18 cellular contexts compared by ENCODE assay signal in genomic region chr1:94038511-94038910, GRCh38.
A peak's percentile ranks its signal among the peaks of the same experiment; 100 is the strongest.
DNase-seq lines count a peak whose midpoint lies in the region; ATAC-seq and TF ChIP-seq lines count a peak whose summit lies in the region.
"Had no signal": no experiment of that assay in that cellular context is flagged by ENCODE, and none has a peak within 500 bp of the region (broad histone marks: within the 10 kb centered on the region; RNA-seq: fewer than 3 reads in every experiment).

No MANE protein-coding gene starts in this region.

- no peak overlapping the region for H2BK5ac ChIP-seq in neuronal stem cell (ENCODE audit: low read length)

- CTCF ChIA-PET in Panc1 (lab: Charles Lee) = interaction anchor here (2.5 kb wide), 1 partner anchor 12 kb away, joined by 13 read pairs; no protein-coding TSS in a partner anchor
- CTCF ChIA-PET in RWPE1 (lab: Yijun Ruan, JAX) = interaction anchor here (0.6 to 4.1 kb wide), 4 partner anchors 9 to 958 kb away, joined by 3 to 25 read pairs (median 6); no protein-coding TSS in a partner anchor
- CTCF ChIA-PET in WTC11 (lab: Charles Lee) = interaction anchor here (0.7 to 5.3 kb wide), 13 partner anchors 8 to 358 kb away, joined by 3 to 103 read pairs (median 6); partner anchors contain the start of gene ARHGAP29

- H3K4me1 Mint-ChIP-seq in WTC11 = peaks cover 18% of the 10 kb centered on the region
- H3K4me1 Mint-ChIP-seq: activated naive CD8-positive, alpha-beta T cell treated with anti-CD3 and anti-CD28 coated beads, Interleukin-2, amount 10 ng/mL, durations not matched to agents 7 days and 5 days; stimulated activated naive CD8-positive, alpha-beta T cell treated with anti-CD3 and anti-CD28 coated beads, Interleukin-15, amount 100 ng/mL, for 72 hours had no signal

- no peak for TF ChIP-seq CTCF in AG10803 (conservative IDR thresholded peaks at IDR 0.05; ENCODE audit: low read length)
- no peak for TF ChIP-seq CTCF in Panc1 (IDR thresholded peaks at IDR 0.05)
- TF ChIP-seq CTCF in fibroblast of mammary gland (conservative IDR thresholded peaks at IDR 0.05; ENCODE audit: control insufficient read depth, insufficient read depth, low read depth, low read length) = no peak
- TF ChIP-seq CTCF in RWPE1 (conservative IDR thresholded peaks at IDR 0.05; ENCODE audit: low read depth) = no peak
- no peak for TF ChIP-seq CTCF in WTC11 (IDR thresholded peaks at IDR 0.05)

- H3K27ac Mint-ChIP-seq in WTC11 = no peak overlapping the region
- H3K27ac Mint-ChIP-seq: activated naive CD8-positive, alpha-beta T cell treated with anti-CD3 and anti-CD28 coated beads, Interleukin-2, amount 10 ng/mL, durations not matched to agents 7 days and 5 days; CD8-positive, alpha-beta T cell; endodermal cell; nephron progenitor cell had no signal

- H2AK5ac ChIP-seq in neuronal stem cell (ENCODE audit: low read depth, low read length) = no peak overlapping the region

- no peak overlapping the region for H3K18ac ChIP-seq in neuronal stem cell (ENCODE audit: low read length)

- H2BK12ac ChIP-seq in neuronal stem cell (ENCODE audit: low read length) = no peak overlapping the region

- no peak overlapping the region for H3K4me3 Mint-ChIP-seq in WTC11
- H3K4me3 Mint-ChIP-seq: activated CD4-positive, alpha-beta memory T cell treated with anti-CD3 and anti-CD28 coated beads for 36 hours; activated naive CD8-positive, alpha-beta T cell treated with anti-CD3 and anti-CD28 coated beads, Interleukin-2, amount 10 ng/mL, durations not matched to agents 7 days and 5 days; CD8-positive, alpha-beta T cell; endodermal cell; nephron progenitor cell; stimulated activated naive CD8-positive, alpha-beta T cell treated with anti-CD3 and anti-CD28 coated beads, Interleukin-15, amount 100 ng/mL, for 72 hours had no signal

- H4K8ac ChIP-seq in neuronal stem cell (ENCODE audit: low read depth, low read length) = no peak overlapping the region

- H3K79me1 ChIP-seq in neuronal stem cell (ENCODE audit: low read depth, low read length) = no peaks in the 10 kb centered on the region

- H3K14ac ChIP-seq in neuronal stem cell (ENCODE audit: low read length) = no peak overlapping the region

- H4K91ac ChIP-seq in neuronal stem cell (ENCODE audit: low read depth, low read length, poor library complexity) = no peak overlapping the region

- H3K36me3 Mint-ChIP-seq in WTC11 = no peaks in the 10 kb centered on the region
- H3K36me3 Mint-ChIP-seq: activated CD4-positive, alpha-beta memory T cell treated with anti-CD3 and anti-CD28 coated beads for 36 hours; activated naive CD8-positive, alpha-beta T cell treated with anti-CD3 and anti-CD28 coated beads, Interleukin-2, amount 10 ng/mL, durations not matched to agents 7 days and 5 days; CD8-positive, alpha-beta T cell had no signal

- H3K9ac ChIP-seq in neuronal stem cell (ENCODE audit: low read depth, low read length, poor library complexity) = no peak overlapping the region

- intact Hi-C loops in Panc1 (cut with micrococcal nuclease; ENCODE audit: unreplicated experiment) = no loop called here

- no CpG with 5 or more reads among the region's 3 CpGs for whole genome bisulfite sequencing in neuronal stem cell (ENCODE audit: extremely low coverage in 2 of 2, insufficient read length in 2 of 2, insufficient replicate concordance in 1 of 2), 2 donors

- H3K36me3 ChIP-seq in Panc1 (ENCODE audit: control insufficient read depth, insufficient read depth, low read length) (no peaks in the 10 kb centered on the region), neuronal stem cell (replicated peaks in 1 of 2; ENCODE audit: control insufficient read depth in 2 of 2, insufficient read depth in 2 of 2, low read length in 2 of 2) (no peaks in the 10 kb centered on the region), SJCRH30 (no peaks in the 10 kb centered on the region)

- H3K4me3 ChIP-seq in AG10803 (ENCODE audit: low read length) = no peak overlapping the region
- H3K4me3 ChIP-seq in Panc1 (ENCODE audit: low read depth in 2 of 2, low read length in 2 of 2) = no peak overlapping the region
- no peak overlapping the region for H3K4me3 ChIP-seq in fibroblast of mammary gland (ENCODE audit: control insufficient read depth, low read depth, low read length)
- no peak overlapping the region for H3K4me3 ChIP-seq in neuronal stem cell (ENCODE audit: low read length in 2 of 2)
- H3K4me3 ChIP-seq in SJCRH30 = no peak overlapping the region

- POLR2A ChIA-PET in Panc1 (lab: Charles Lee) (no interaction called here), RWPE1 (lab: Yijun Ruan, JAX; ENCODE audit: low non-redundant PET) (no interaction called here), WTC11 (lab: Charles Lee) (interaction anchor here (1.4 kb wide), 1 partner anchor 159 kb away, joined by 3 read pairs; the partner anchor contains the start of gene DNTTIP2)

- no peaks in the 10 kb centered on the region for H3K9me3 Mint-ChIP-seq in WTC11
- H3K9me3 Mint-ChIP-seq: activated CD4-positive, alpha-beta memory T cell treated with anti-CD3 and anti-CD28 coated beads for 36 hours; activated naive CD8-positive, alpha-beta T cell treated with anti-CD3 and anti-CD28 coated beads, Interleukin-2, amount 10 ng/mL, durations not matched to agents 7 days and 5 days; CD8-positive, alpha-beta T cell; endodermal cell; nephron progenitor cell; stimulated activated naive CD8-positive, alpha-beta T cell treated with anti-CD3 and anti-CD28 coated beads, Interleukin-15, amount 100 ng/mL, for 72 hours had no signal

- no peak overlapping the region for H3K4ac ChIP-seq in neuronal stem cell (ENCODE audit: low read length)

- H3K27me3 ChIP-seq in Panc1 (ENCODE audit: control insufficient read depth, insufficient read depth, low read length) (no peaks in the 10 kb centered on the region), neuronal stem cell (ENCODE audit: control insufficient read depth in 3 of 3, insufficient read depth in 3 of 3, low read depth in 1 of 3, low read length in 3 of 3) (peaks cover 0 to 3% (median 0%) of the 10 kb centered on the region in 3 experiments), SJCRH30 (no peaks in the 10 kb centered on the region; the same call in 1 of the 2 replicates)

- peak overlapping the region; percentile 6 for H2AFZ ChIP-seq in neuronal stem cell (ENCODE audit: low read length)

- peak; percentile 47 for DNase-seq in AG10803 (ENCODE audit: low read depth)
- DNase-seq in Panc1 (ENCODE audit: low read depth, low spot score) = no peak
- peak; percentile 33 for DNase-seq in fibroblast of mammary gland (ENCODE audit: low read depth)
- no peak for DNase-seq in neuronal stem cell (ENCODE audit: low spot score)
- DNase-seq in RWPE1 (ENCODE audit: low spot score) = no peak
- no peak for DNase-seq in SJCRH30
- no peak for DNase-seq in inferior parietal cortex (ENCODE audit: extremely low spot score)
- DNase-seq in WTC11 (ENCODE audit: low spot score) = no peak
- DNase-seq: activated naive CD8-positive, alpha-beta T cell treated with anti-CD3 and anti-CD28 coated beads, Interleukin-2, amount 10 ng/mL, durations not matched to agents 7 days and 5 days; CD8-positive, alpha-beta T cell; central memory CD4-positive, alpha-beta T cell; endodermal cell; mesendoderm; NCI-H2081 treated with DMSO at 0.1 percent for 48 hours; NCI-H526 treated with DMSO at 0.1 percent for 48 hours; nephron progenitor cell had no signal

- in situ Hi-C loops in Panc1 (cut with HindIII; ENCODE audit: low pct_unique_long_range_greater_than_20kb, low sequenced_read_pairs) = no loop called here

- peak overlapping the region; percentile 66; the same call in 1 of the 2 replicates for H3K27ac ChIP-seq in Panc1 (ENCODE audit: low read length)
- H3K27ac ChIP-seq in neuronal stem cell (replicated peaks; ENCODE audit: low read length) = no peak overlapping the region
- no peak overlapping the region for H3K27ac ChIP-seq in RWPE1
- H3K27ac ChIP-seq in SJCRH30 = no peak overlapping the region

- H2BK15ac ChIP-seq in neuronal stem cell (ENCODE audit: low read length) = no peak overlapping the region

- no TSS peak for BruUV-seq in Panc1 (replicated peaks; lab: Mats Ljungman, UMichigan)

- peaks cover 6% of the 10 kb centered on the region for H3K4me1 ChIP-seq in Panc1 (ENCODE audit: control insufficient read depth, insufficient read depth, low read length)
- peaks cover 5% of the 10 kb centered on the region in 2 donors for H3K4me1 ChIP-seq in neuronal stem cell (ENCODE audit: control insufficient read depth in 2 of 2, insufficient read depth in 1 of 2, low read depth in 1 of 2, low read length in 2 of 2)
- H3K4me1 ChIP-seq in SJCRH30 = peaks cover 11% of the 10 kb centered on the region; the same call in 1 of the 2 replicates

- no peaks in the 10 kb centered on the region for H3K9me3 ChIP-seq in Panc1 (ENCODE audit: control insufficient read depth, insufficient read depth, low read depth, low read length)
- no peaks in the 10 kb centered on the region for H3K9me3 ChIP-seq in neuronal stem cell (replicated peaks in 1 of 2; ENCODE audit: control insufficient read depth in 2 of 2, insufficient read depth in 1 of 2, low read depth in 1 of 2, low read length in 2 of 2)
- H3K9me3 ChIP-seq in SJCRH30 (replicated peaks) = no peaks in the 10 kb centered on the region

- H3K23ac ChIP-seq in neuronal stem cell (ENCODE audit: low read depth, low read length, poor library complexity) = no peak overlapping the region

- H3K27me3 Mint-ChIP-seq in WTC11 (ENCODE audit: low read depth) = peaks cover 5% of the 10 kb centered on the region; the same call in 1 of the 2 replicates

- no peak overlapping the region for H2BK120ac ChIP-seq in neuronal stem cell (ENCODE audit: low read depth, low read length)

- ATAC-seq in Panc1 (no peak), WTC11 (no peak)
- ATAC-seq: CD8-positive, alpha-beta T cell had no signal

- H3K4me2 ChIP-seq in neuronal stem cell (ENCODE audit: insufficient read depth, low read length, poor library complexity, severe bottlenecking) = no peak overlapping the region

TF ChIP-seq in WTC11, 78 proteins besides CTCF, POLR2A, EP300 and RAD21 (continues in another document):
- no peak for TF ChIP-seq NR3C1 (CRISPR knock-in tag; conservative IDR thresholded peaks at IDR 0.05; ENCODE audit: low read depth)
- no peak for TF ChIP-seq HMGXB4 (CRISPR knock-in tag; IDR thresholded peaks at IDR 0.05)
- no peak for TF ChIP-seq TP53 (CRISPR knock-in tag; IDR thresholded peaks at IDR 0.05)

Comparison
In these comparisons a context has a peak if more than half of its experiments do, and no peak if none do; other contexts are left out.
1. DNase-seq: peak in AG10803 (single experiment) and fibroblast of mammary gland (single experiment); none in Panc1 (single experiment), neuronal stem cell (single experiment), RWPE1 (single experiment), SJCRH30 (0 of 2), inferior parietal cortex (single experiment) and WTC11 (single experiment).